Comparison of ENCODE assay signal across 16 cellular contexts in the genomic region with DNA sequence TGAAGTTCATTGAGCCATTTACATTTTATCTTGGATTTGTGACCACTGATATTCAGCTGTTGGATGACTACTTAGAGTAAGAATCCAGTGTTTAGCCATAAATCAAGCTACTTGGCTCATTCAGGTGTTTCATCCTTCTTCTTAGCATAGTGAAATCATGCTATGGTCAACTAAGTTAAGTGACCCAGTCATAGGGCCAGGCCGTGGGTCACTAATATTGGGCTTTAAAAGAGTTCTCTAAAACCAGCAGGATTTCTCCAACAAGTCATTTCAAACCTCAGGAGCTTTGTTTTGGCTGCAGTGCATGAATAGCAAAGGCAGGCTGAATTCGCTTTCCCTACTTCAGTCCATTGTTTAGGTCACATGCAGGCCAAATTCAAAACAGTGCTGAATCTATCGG.
DNase-seq lines count a peak whose midpoint lies in the region; ATAC-seq and TF ChIP-seq lines count a peak whose summit lies in the region.
"Had no signal": no experiment of that assay in that cellular context is flagged by ENCODE, and none has a peak within 500 bp of the region (broad histone marks: within the 10 kb centered on the region; RNA-seq: fewer than 3 reads in every experiment).

No MANE protein-coding gene starts in this region.

- H3K4me1 Mint-ChIP-seq in nephron progenitor cell: peaks cover 37% of the 10 kb centered on the region

- H3K27ac ChIP-seq in BLaER1 (no peak overlapping the region), esophagus muscularis mucosa (replicated peaks in 1 of 4) (peak overlapping the region; percentile 35 to 53 (median 39)), substantia nigra (ENCODE audit: low read depth, low read length, poor library complexity, severe bottlenecking) (no peak overlapping the region), sigmoid colon (peak overlapping the region in 2 of 4 donors; percentile 12 to 50)

- H3K36me3 ChIP-seq in BLaER1 (no peaks in the 10 kb centered on the region), esophagus muscularis mucosa (no peaks in the 10 kb centered on the region), sigmoid colon (no peaks in the 10 kb centered on the region)

- TF ChIP-seq POLR2A in esophagus muscularis mucosa (IDR thresholded peaks at IDR 0.05; ENCODE audit: low read depth) (no peak), sigmoid colon (IDR thresholded peaks at IDR 0.05) (no peak)

- intact Hi-C loops in esophagus muscularis mucosa (cut with DNase I) (no loop called here), sigmoid colon (cut with DNase I) (no loop called here)

- peak; percentile 80 for DNase-seq in M059J (ENCODE audit: low read depth)
- DNase-seq in esophagus muscularis mucosa (ENCODE audit: extremely low spot score): no peak
- DNase-seq in nephron progenitor cell: no peak
- no peak for DNase-seq in stimulated activated naive CD8-positive, alpha-beta T cell treated with anti-CD3 and anti-CD28 coated beads, Interleukin-15, Interleukin-2, amounts not matched to agents 100 U/mL and 50 U/mL, for 24 hours
- no peak for DNase-seq in activated effector memory CD4-positive, alpha-beta T cell treated with anti-CD3 and anti-CD28 coated beads, Interleukin-2, amount 50 U/mL, for 16 hours
- DNase-seq in substantia nigra (lab: John Stamatoyannopoulos, UW): no peak
- no peak for DNase-seq in sigmoid colon
- DNase-seq: activated CD4-positive, alpha-beta T cell treated with anti-CD3 and anti-CD28 coated beads for 1 hour; anterior cingulate cortex; CD8-positive, alpha-beta memory T cell; NCI-H1930; NCI-H524 treated with DMSO at 0.1 percent for 48 hours; retina; T-helper 9 cell had no signal

- H3K27me3 ChIP-seq in BLaER1 (no peaks in the 10 kb centered on the region), esophagus muscularis mucosa (no peaks in the 10 kb centered on the region), sigmoid colon (no peaks in the 10 kb centered on the region)

- no peak overlapping the region for H3K9ac ChIP-seq in BLaER1

- TF ChIP-seq CTCF in esophagus muscularis mucosa (IDR thresholded peaks at IDR 0.05) (no peak), nephron progenitor cell (IDR thresholded peaks at IDR 0.05) (no peak), sigmoid colon (IDR thresholded peaks at IDR 0.05) (no peak)

- no peak for TF ChIP-seq EP300 in esophagus muscularis mucosa (IDR thresholded peaks at IDR 0.05)
- no peak for TF ChIP-seq EP300 in sigmoid colon (IDR thresholded peaks at IDR 0.05)

- peaks cover 26% of the 10 kb centered on the region for H4K20me1 ChIP-seq in BLaER1

- H3K4me2 ChIP-seq in BLaER1: peak overlapping the region; percentile 23

- no peaks in the 10 kb centered on the region for H3K9me3 ChIP-seq in BLaER1
- no peaks in the 10 kb centered on the region for H3K9me3 ChIP-seq in esophagus muscularis mucosa
- H3K9me3 ChIP-seq in sigmoid colon: no peaks in the 10 kb centered on the region

- ATAC-seq in stimulated activated naive CD8-positive, alpha-beta T cell treated with anti-CD3 and anti-CD28 coated beads, Interleukin-15, Interleukin-2, amounts not matched to agents 100 U/mL and 50 U/mL, for 24 hours: no peak

- peaks cover 21% of the 10 kb centered on the region for H3K36me3 Mint-ChIP-seq in nephron progenitor cell (ENCODE audit: low read depth)
- H3K36me3 Mint-ChIP-seq: CD8-positive, alpha-beta memory T cell had no signal

- peaks cover 53% of the 10 kb centered on the region for H3K4me1 ChIP-seq in BLaER1
- peaks cover 11 to 63% (median 57%) of the 10 kb centered on the region in 4 donors for H3K4me1 ChIP-seq in esophagus muscularis mucosa
- H3K4me1 ChIP-seq in sigmoid colon: peaks cover 0 to 43% (median 36%) of the 10 kb centered on the region in 4 donors

- H3K9me3 Mint-ChIP-seq in nephron progenitor cell: no peaks in the 10 kb centered on the region
- H3K9me3 Mint-ChIP-seq: CD8-positive, alpha-beta memory T cell; stimulated activated naive CD8-positive, alpha-beta T cell treated with anti-CD3 and anti-CD28 coated beads, Interleukin-15, Interleukin-2, amounts not matched to agents 100 ng/mL and 50 ng/mL, for 24 hours had no signal

- 45% methylated on average over 3 of the region's 3 CpGs for WGBS in esophagus muscularis mucosa
- 62 to 81% methylated on average over 3 of the region's 3 CpGs for WGBS in sigmoid colon, 2 donors

- no peaks in the 10 kb centered on the region for H3K27me3 Mint-ChIP-seq in nephron progenitor cell (ENCODE audit: low read depth, poor library complexity)
- H3K27me3 Mint-ChIP-seq: stimulated activated naive CD8-positive, alpha-beta T cell treated with anti-CD3 and anti-CD28 coated beads, Interleukin-15, Interleukin-2, amounts not matched to agents 100 ng/mL and 50 ng/mL, for 24 hours had no signal

- no peak overlapping the region for H3K4me3 Mint-ChIP-seq in nephron progenitor cell
- H3K4me3 Mint-ChIP-seq: CD8-positive, alpha-beta memory T cell; stimulated activated naive CD8-positive, alpha-beta T cell treated with anti-CD3 and anti-CD28 coated beads, Interleukin-15, Interleukin-2, amounts not matched to agents 100 ng/mL and 50 ng/mL, for 24 hours had no signal

- H3K4me3 ChIP-seq in BLaER1: no peak overlapping the region
- H3K4me3 ChIP-seq in esophagus muscularis mucosa: no peak overlapping the region
- no peak overlapping the region for H3K4me3 ChIP-seq in sigmoid colon

- H3K27ac Mint-ChIP-seq in nephron progenitor cell: peak overlapping the region; percentile 24
- H3K27ac Mint-ChIP-seq: CD8-positive, alpha-beta memory T cell; stimulated activated naive CD8-positive, alpha-beta T cell treated with anti-CD3 and anti-CD28 coated beads, Interleukin-15, Interleukin-2, amounts not matched to agents 100 ng/mL and 50 ng/mL, for 24 hours had no signal

Comparison
In these comparisons a context has a peak if more than half of its experiments do, and no peak if none do; other contexts are left out.
1. H3K27ac ChIP-seq: peak in esophagus muscularis mucosa (4 of 4); none in BLaER1 (single experiment) and substantia nigra (single experiment).